14 cellular contexts compared by ENCODE assay signal in genomic region chr2:37378411-37378810, GRCh38. TPM values are rescaled to one million over a fixed set of nuclear protein-coding genes. Genes with fewer than 3 reads are reported as not detected.
A peak's percentile ranks its signal among the peaks of the same experiment; 100 is the strongest.
DNase-seq lines count a peak whose midpoint lies in the region; ATAC-seq and TF ChIP-seq lines count a peak whose summit lies in the region.
"Had no signal": no experiment of that assay in that cellular context is flagged by ENCODE, and none has a peak within 500 bp of the region (broad histone marks: within the 10 kb centered on the region; RNA-seq: fewer than 3 reads in every experiment).

No MANE protein-coding gene starts in this region.

- POLR2A ChIA-PET in activated CD8-positive, alpha-beta T cell treated with anti-CD3 and anti-CD28 coated beads, Interleukin-2, amount 10 ng/mL, durations not matched to agents 7 days and 5 days (lab: Charles Lee) = interaction anchor here (1.5 kb wide), 1 partner anchor 12 kb away, joined by 6 read pairs; no protein-coding TSS in a partner anchor

- DNase-seq in HCEC 1CT (peak; percentile 77), RWPE2 (ENCODE audit: low spot score) (no peak), fibroblast of pulmonary artery (ENCODE audit: low read depth) (peak; percentile 35), tibial nerve (ENCODE audit: low spot score in 2 of 2) (peak; percentile 19 to 22), OCI-M1 (lab: John Stamatoyannopoulos, UW) (no peak)
- DNase-seq in activated CD8-positive, alpha-beta T cell treated with anti-CD3 and anti-CD28 coated beads, Interleukin-2, amount 10 ng/mL, durations not matched to agents 7 days and 5 days = no peak
- DNase-seq: activated CD4-positive, CD25-positive, alpha-beta regulatory T cell treated with anti-CD3 and anti-CD28 coated beads, Interleukin-2, amount 50 U/mL, for 72 hours; cortex of kidney; DND-41; SHP77 had no signal

- H3K27ac Mint-ChIP-seq in activated CD8-positive, alpha-beta T cell treated with anti-CD3 and anti-CD28 coated beads, Interleukin-2, amount 10 ng/mL, durations not matched to agents 7 days and 5 days = no peak overlapping the region
- H3K27ac Mint-ChIP-seq: activated T-helper 17 cell treated with anti-CD3 and anti-CD28 coated beads, Interleukin-2, amount 50 U/mL, for 72 hours had no signal

- H3K36me3 Mint-ChIP-seq in activated CD8-positive, alpha-beta T cell treated with anti-CD3 and anti-CD28 coated beads, Interleukin-2, amount 10 ng/mL, durations not matched to agents 7 days and 5 days (ENCODE audit: low read depth) = peaks cover 4% of the 10 kb centered on the region

- H3K27me3 ChIP-seq in RWPE2 (ENCODE audit: insufficient read depth, poor library complexity, severe bottlenecking) (no peaks in the 10 kb centered on the region), tibial nerve (no peaks in the 10 kb centered on the region)
- H3K27me3 ChIP-seq: right atrium auricular region, vagina had no signal

- TF ChIP-seq CTCF in RWPE2 (IDR thresholded peaks at IDR 0.05; ENCODE audit: poor library complexity, severe bottlenecking) = no peak
- no peak for TF ChIP-seq CTCF in fibroblast of pulmonary artery (IDR thresholded peaks at IDR 0.05; ENCODE audit: low read length, missing control alignments)
- TF ChIP-seq CTCF in tibial nerve (IDR thresholded peaks at IDR 0.05) = no peak

- H3K4me3 ChIP-seq in RWPE2 (ENCODE audit: severe bottlenecking) = no peak overlapping the region
- H3K4me3 ChIP-seq in fibroblast of pulmonary artery (replicated peaks; ENCODE audit: low read depth, low read length) = no peak overlapping the region
- no peak overlapping the region for H3K4me3 ChIP-seq in tibial nerve
- H3K4me3 ChIP-seq: right atrium auricular region, vagina had no signal

- CTCF ChIA-PET in activated CD8-positive, alpha-beta T cell treated with anti-CD3 and anti-CD28 coated beads, Interleukin-2, amount 10 ng/mL, durations not matched to agents 7 days and 5 days (lab: Charles Lee) = interaction anchor here (1.7 to 3.7 kb wide), 4 partner anchors 11 to 499 kb away, joined by 11 to 21 read pairs (median 12); no protein-coding TSS in a partner anchor

- no peak for TF ChIP-seq POLR2A in tibial nerve (IDR thresholded peaks at IDR 0.05)

- peaks cover 31% of the 10 kb centered on the region for H3K4me1 Mint-ChIP-seq in activated CD8-positive, alpha-beta T cell treated with anti-CD3 and anti-CD28 coated beads, Interleukin-2, amount 10 ng/mL, durations not matched to agents 7 days and 5 days (ENCODE audit: low read depth)

- H3K9me3 Mint-ChIP-seq in activated CD8-positive, alpha-beta T cell treated with anti-CD3 and anti-CD28 coated beads, Interleukin-2, amount 10 ng/mL, durations not matched to agents 7 days and 5 days (ENCODE audit: insufficient read depth) = no peaks in the 10 kb centered on the region
- H3K9me3 Mint-ChIP-seq: activated T-helper 17 cell treated with anti-CD3 and anti-CD28 coated beads, Interleukin-2, amount 50 U/mL, for 72 hours had no signal

- H3K27me3 Mint-ChIP-seq in activated CD8-positive, alpha-beta T cell treated with anti-CD3 and anti-CD28 coated beads, Interleukin-2, amount 10 ng/mL, durations not matched to agents 7 days and 5 days (ENCODE audit: low read depth) = peaks cover 32% of the 10 kb centered on the region

- H3K4me1 ChIP-seq in RWPE2 (ENCODE audit: insufficient read depth, poor library complexity, severe bottlenecking) = peaks cover 22% of the 10 kb centered on the region
- H3K4me1 ChIP-seq in tibial nerve = peaks cover 0 to 24% (median 6%) of the 10 kb centered on the region in 4 donors
- H3K4me1 ChIP-seq: right atrium auricular region had no signal

- H3K27ac ChIP-seq in RWPE2 (ENCODE audit: poor library complexity, severe bottlenecking) (no peak overlapping the region), tibial nerve (peak overlapping the region in 2 of 4 donors; percentile 70 to 89)
- H3K27ac ChIP-seq: right atrium auricular region, vagina had no signal

- WGBS in tibial nerve, 2 donors = 84% methylated on average over 7 of the region's 7 CpGs

- TF ChIP-seq EP300 in tibial nerve (IDR thresholded peaks at IDR 0.05) = peak in 1 of 2 donors; percentile 40

- no peaks in the 10 kb centered on the region for H3K36me3 ChIP-seq in RWPE2 (ENCODE audit: low read depth)
- no peaks in the 10 kb centered on the region for H3K36me3 ChIP-seq in tibial nerve
- H3K36me3 ChIP-seq: right atrium auricular region, vagina had no signal

- no peak overlapping the region for H3K4me3 Mint-ChIP-seq in activated CD8-positive, alpha-beta T cell treated with anti-CD3 and anti-CD28 coated beads, Interleukin-2, amount 10 ng/mL, durations not matched to agents 7 days and 5 days
- H3K4me3 Mint-ChIP-seq: activated T-helper 17 cell treated with anti-CD3 and anti-CD28 coated beads, Interleukin-2, amount 50 U/mL, for 72 hours had no signal

- ATAC-seq in RWPE2 (ENCODE audit: low read depth) (peak; percentile 94), HG02798 (IDR thresholded peaks at IDR 0.05; ENCODE audit: poor library complexity, unreplicated experiment) (no peak)
- ATAC-seq in activated CD8-positive, alpha-beta T cell treated with anti-CD3 and anti-CD28 coated beads, Interleukin-2, amount 10 ng/mL, durations not matched to agents 7 days and 5 days = no peak
- ATAC-seq: activated T-helper 17 cell treated with anti-CD3 and anti-CD28 coated beads, Interleukin-2, amount 50 U/mL, for 72 hours had no signal

- H3K9me3 ChIP-seq in RWPE2 (ENCODE audit: severe bottlenecking) = no peaks in the 10 kb centered on the region
- no peaks in the 10 kb centered on the region for H3K9me3 ChIP-seq in tibial nerve
- H3K9me3 ChIP-seq: right atrium auricular region, vagina had no signal

RNA-seq across cellular contexts. Expression of gene QPCT, which starts 34.0 kb away (rescaled TPM):
- total RNA-seq in tibial nerve = 1 to 10 TPM; 1.5 to 4.8 (median 3.1) TPM
- total RNA-seq in activated CD8-positive, alpha-beta T cell treated with anti-CD3 and anti-CD28 coated beads, Interleukin-2, amount 10 ng/mL, durations not matched to agents 7 days and 5 days = not detected

RNA-seq across cellular contexts. Expression of gene PRKD3, which starts 53.8 kb away (rescaled TPM):
- 10 to 100 TPM; 39.0 to 57.3 (median 54.4) TPM for total RNA-seq in tibial nerve
- total RNA-seq in activated CD8-positive, alpha-beta T cell treated with anti-CD3 and anti-CD28 coated beads, Interleukin-2, amount 10 ng/mL, durations not matched to agents 7 days and 5 days = 10 to 100 TPM; 18.7 to 21.5 TPM

Comparison
In these comparisons a context has a peak if more than half of its experiments do, and no peak if none do; other contexts are left out.
1. DNase-seq: peak in HCEC 1CT (single experiment), fibroblast of pulmonary artery (single experiment) and tibial nerve (2 of 2); none in RWPE2 (single experiment), OCI-M1 (single experiment) and activated CD8-positive, alpha-beta T cell treated with anti-CD3 and anti-CD28 coated beads, Interleukin-2, amount 10 ng/mL, durations not matched to agents 7 days and 5 days (single experiment).